Comparison of ENCODE assay signal across 8 cellular contexts in genomic region chr19:44003461-44004134, GRCh38. TPM values are rescaled to one million over a fixed set of nuclear protein-coding genes. Genes with fewer than 3 reads are reported as not detected.
DNase-seq lines count a peak whose midpoint lies in the region; ATAC-seq and TF ChIP-seq lines count a peak whose summit lies in the region.

No MANE protein-coding gene starts in this region.

- in situ Hi-C loops in SK-MEL-5 (cut with HindIII; ENCODE audit: low pct_unique_long_range_greater_than_20kb, low sequenced_read_pairs), result no loop called here

- H3K36me3 Mint-ChIP-seq in activated CD4-positive, alpha-beta T cell treated with anti-CD3 and anti-CD28 coated beads, Interleukin-2, amount 10 ng/mL, durations not matched to agents 24 days and 14 days (ENCODE audit: low read depth), result peaks cover 43% of the 10 kb centered on the region
- peaks cover 31% of the 10 kb centered on the region for H3K36me3 Mint-ChIP-seq in endothelial cell (ENCODE audit: low read depth, unreplicated experiment)

- H3K4me1 Mint-ChIP-seq in activated CD4-positive, alpha-beta T cell treated with anti-CD3 and anti-CD28 coated beads, Interleukin-2, amount 10 ng/mL, durations not matched to agents 24 days and 14 days, result peaks cover 15% of the 10 kb centered on the region
- peaks cover 13% of the 10 kb centered on the region for H3K4me1 Mint-ChIP-seq in endothelial cell (ENCODE audit: unreplicated experiment)

- H3K9me3 ChIP-seq in mucosa of stomach (ENCODE audit: control insufficient read depth, low read length), result peaks cover 6% of the 10 kb centered on the region

- no peaks in the 10 kb centered on the region for H3K4me1 ChIP-seq in mucosa of stomach (ENCODE audit: control insufficient read depth, insufficient read depth, low read length)

- TF ChIP-seq CTCF in endothelial cell (IDR thresholded peaks at IDR 0.05; ENCODE audit: unreplicated experiment), result no peak

- peak overlapping the region; percentile 88 for H3K4me3 ChIP-seq in mucosa of stomach (ENCODE audit: low read length)

- H3K27me3 Mint-ChIP-seq in activated CD4-positive, alpha-beta T cell treated with anti-CD3 and anti-CD28 coated beads, Interleukin-2, amount 10 ng/mL, durations not matched to agents 24 days and 14 days, result no peaks in the 10 kb centered on the region
- peaks cover 3% of the 10 kb centered on the region for H3K27me3 Mint-ChIP-seq in endothelial cell (ENCODE audit: unreplicated experiment)

- ATAC-seq in HG02981 (IDR thresholded peaks at IDR 0.05; ENCODE audit: unreplicated experiment), result peak; percentile 20

- peaks cover 34% of the 10 kb centered on the region for H3K9me3 Mint-ChIP-seq in activated CD4-positive, alpha-beta T cell treated with anti-CD3 and anti-CD28 coated beads, Interleukin-2, amount 10 ng/mL, durations not matched to agents 24 days and 14 days
- peaks cover 8% of the 10 kb centered on the region for H3K9me3 Mint-ChIP-seq in endothelial cell (ENCODE audit: unreplicated experiment)

- H3K27me3 ChIP-seq in mucosa of stomach (ENCODE audit: control insufficient read depth, insufficient read depth, low read length), result no peaks in the 10 kb centered on the region

- H3K36me3 ChIP-seq in mucosa of stomach (ENCODE audit: control insufficient read depth, insufficient read depth, low read length), result peaks cover 10% of the 10 kb centered on the region

- peak overlapping the region; percentile 69 for H3K9ac ChIP-seq in mucosa of stomach (ENCODE audit: low read length)

- DNase-seq in activated CD4-positive, alpha-beta T cell treated with anti-CD3 and anti-CD28 coated beads, Interleukin-2, amount 10 ng/mL, durations not matched to agents 24 days and 14 days, result peak; percentile 68
- DNase-seq in activated CD4-positive, alpha-beta T cell treated with anti-CD3 and anti-CD28 coated beads for 4 hours, result no peak
- DNase-seq in SK-MEL-5 (ENCODE audit: low read depth, low spot score), result peak; percentile 6
- no peak for DNase-seq in endothelial cell (ENCODE audit: low spot score)
- DNase-seq in cerebellar cortex (ENCODE audit: low spot score), result no peak
- no peak for DNase-seq in stimulated activated CD4-positive, alpha-beta T cell treated with anti-CD3 and anti-CD28 coated beads, Interleukin-4, amount 100 ng/mL, for 1 hour

- intact Hi-C loops in activated CD4-positive, alpha-beta T cell treated with anti-CD3 and anti-CD28 coated beads, Interleukin-2, amount 10 ng/mL, durations not matched to agents 24 days and 14 days (cut with micrococcal nuclease), result loop anchor here (2.0 to 10.0 kb wide), 8 partner anchors 69 to 497 kb away; partner anchors contain the start of genes ZNF180, ZNF224, ZNF225 and ZNF226

- H3K27ac Mint-ChIP-seq in activated CD4-positive, alpha-beta T cell treated with anti-CD3 and anti-CD28 coated beads, Interleukin-2, amount 10 ng/mL, durations not matched to agents 24 days and 14 days, result peak overlapping the region; percentile 96
- peak overlapping the region; percentile 24 for H3K27ac Mint-ChIP-seq in endothelial cell (ENCODE audit: unreplicated experiment)

- H3K4me3 Mint-ChIP-seq in activated CD4-positive, alpha-beta T cell treated with anti-CD3 and anti-CD28 coated beads, Interleukin-2, amount 10 ng/mL, durations not matched to agents 24 days and 14 days, result peak overlapping the region; percentile 97
- peak overlapping the region; percentile 99 for H3K4me3 Mint-ChIP-seq in endothelial cell (ENCODE audit: unreplicated experiment)

RNA-seq across cellular contexts. Expression of gene ZNF230, which starts 0.8 kb away (rescaled TPM):
- total RNA-seq in activated CD4-positive, alpha-beta T cell treated with anti-CD3 and anti-CD28 coated beads, Interleukin-2, amount 10 ng/mL, durations not matched to agents 24 days and 14 days, result 2.4 and 4.5 TPM in 2 replicates
- 3.3 and 6.6 TPM in 2 replicates for total RNA-seq in SK-MEL-5 (2014; rRNA removed; shearing (Covaris generic))
- polyA plus RNA-seq in SK-MEL-5 (2015; cell fraction: cytosol; rRNA removed), result 1.1 and 1.9 TPM in 2 replicates
- polyA plus RNA-seq in SK-MEL-5 (2015; cell fraction: nucleus; rRNA removed), result 7.6 and 11.4 TPM in 2 replicates
- 5.6 TPM for total RNA-seq in endothelial cell (ENCODE audit: unreplicated experiment)

RNA-seq across cellular contexts. Expression of gene ZNF155, which starts 19.6 kb away (rescaled TPM):
- 4.6 and 6.6 TPM in 2 replicates for total RNA-seq in activated CD4-positive, alpha-beta T cell treated with anti-CD3 and anti-CD28 coated beads, Interleukin-2, amount 10 ng/mL, durations not matched to agents 24 days and 14 days
- 7.5 and 7.9 TPM in 2 replicates for total RNA-seq in SK-MEL-5 (2014; rRNA removed; shearing (Covaris generic))
- 1.9 and 3.1 TPM in 2 replicates for polyA plus RNA-seq in SK-MEL-5 (2015; cell fraction: cytosol; rRNA removed)
- polyA plus RNA-seq in SK-MEL-5 (2015; cell fraction: nucleus; rRNA removed), result 36.6 and 43.1 TPM in 2 replicates
- 10.9 TPM for total RNA-seq in endothelial cell (ENCODE audit: unreplicated experiment)

RNA-seq across cellular contexts. Expression of gene ZNF222, which starts 21.6 kb away (rescaled TPM):
- total RNA-seq in activated CD4-positive, alpha-beta T cell treated with anti-CD3 and anti-CD28 coated beads, Interleukin-2, amount 10 ng/mL, durations not matched to agents 24 days and 14 days, result 1.1 and 1.8 TPM in 2 replicates
- total RNA-seq in SK-MEL-5 (2014; rRNA removed; shearing (Covaris generic)), result 5.5 and 9.0 TPM in 2 replicates
- polyA plus RNA-seq in SK-MEL-5 (2015; cell fraction: cytosol; rRNA removed), result 5.7 and 9.0 TPM in 2 replicates
- polyA plus RNA-seq in SK-MEL-5 (2015; cell fraction: nucleus; rRNA removed), result 10.3 and 10.8 TPM in 2 replicates
- 6.5 TPM for total RNA-seq in endothelial cell (ENCODE audit: unreplicated experiment)

RNA-seq across cellular contexts. Expression of gene ZNF223, which starts 48.2 kb away (rescaled TPM):
- 0.40 TPM in 1 of 2 replicates, not detected in the other for total RNA-seq in activated CD4-positive, alpha-beta T cell treated with anti-CD3 and anti-CD28 coated beads, Interleukin-2, amount 10 ng/mL, durations not matched to agents 24 days and 14 days
- 3.7 and 3.9 TPM in 2 replicates for total RNA-seq in SK-MEL-5 (2014; rRNA removed; shearing (Covaris generic))
- polyA plus RNA-seq in SK-MEL-5 (2015; cell fraction: cytosol; rRNA removed), result 1.5 and 3.6 TPM in 2 replicates
- polyA plus RNA-seq in SK-MEL-5 (2015; cell fraction: nucleus; rRNA removed), result 17.4 and 21.0 TPM in 2 replicates
- 10.9 TPM for total RNA-seq in endothelial cell (ENCODE audit: unreplicated experiment)

RNA-seq across cellular contexts. Expression of gene ZNF221, which starts 52.6 kb away (rescaled TPM):
- total RNA-seq in activated CD4-positive, alpha-beta T cell treated with anti-CD3 and anti-CD28 coated beads, Interleukin-2, amount 10 ng/mL, durations not matched to agents 24 days and 14 days, result 0.58 and 0.64 TPM in 2 replicates
- total RNA-seq in SK-MEL-5 (2014; rRNA removed; shearing (Covaris generic)), result 1.6 and 3.0 TPM in 2 replicates
- 1.3 and 1.4 TPM in 2 replicates for polyA plus RNA-seq in SK-MEL-5 (2015; cell fraction: cytosol; rRNA removed)
- polyA plus RNA-seq in SK-MEL-5 (2015; cell fraction: nucleus; rRNA removed), result 2.1 and 5.2 TPM in 2 replicates
- 7.3 TPM for total RNA-seq in endothelial cell (ENCODE audit: unreplicated experiment)

Comparison
In these comparisons a context has a peak if more than half of its experiments do, and no peak if none do; other contexts are left out.
1. DNase-seq: peak in activated CD4-positive, alpha-beta T cell treated with anti-CD3 and anti-CD28 coated beads, Interleukin-2, amount 10 ng/mL, durations not matched to agents 24 days and 14 days (single experiment) and SK-MEL-5 (single experiment); none in activated CD4-positive, alpha-beta T cell treated with anti-CD3 and anti-CD28 coated beads for 4 hours (0 of 2), endothelial cell (single experiment), cerebellar cortex (single experiment) and stimulated activated CD4-positive, alpha-beta T cell treated with anti-CD3 and anti-CD28 coated beads, Interleukin-4, amount 100 ng/mL, for 1 hour (single experiment).